14 cellular contexts compared by ENCODE assay signal in genomic region chr11:120925944-120926343, GRCh38.
DNase-seq lines count a peak whose midpoint lies in the region; ATAC-seq and TF ChIP-seq lines count a peak whose summit lies in the region.
"Had no signal": no experiment of that assay in that cellular context is flagged by ENCODE, and none has a peak within 500 bp of the region (broad histone marks: within the 10 kb centered on the region; RNA-seq: fewer than 3 reads in every experiment).

No MANE protein-coding gene starts in this region.

- ATAC-seq in GM18858 (IDR thresholded peaks at IDR 0.05; ENCODE audit: unreplicated experiment) (peak; percentile 98), GM21447 (IDR thresholded peaks at IDR 0.05; ENCODE audit: unreplicated experiment) (peak; percentile 99), HG03060 (IDR thresholded peaks at IDR 0.05; ENCODE audit: low read depth, unreplicated experiment) (peak; percentile 94), heart right ventricle (no peak)
- ATAC-seq: psoas muscle had no signal

- H3K36me3 Mint-ChIP-seq in type B pancreatic cell, result no peaks in the 10 kb centered on the region

- H3K4me1 Mint-ChIP-seq in type B pancreatic cell (ENCODE audit: unreplicated experiment), result peaks cover 7% of the 10 kb centered on the region

- no peak for TF ChIP-seq CTCF in type B pancreatic cell (conservative IDR thresholded peaks at IDR 0.05)
- TF ChIP-seq CTCF in heart right ventricle (IDR thresholded peaks at IDR 0.05), result no peak

- WGBS in heart right ventricle, 2 donors, result 96% methylated on average over 2 of the region's 2 CpGs

- H3K27ac Mint-ChIP-seq in type B pancreatic cell, result no peak overlapping the region
- H3K27ac Mint-ChIP-seq: CD4-positive, alpha-beta T cell had no signal

- intact Hi-C loops in heart right ventricle (cut with DNase I), result loop anchor here in 2 of 10 donors (5.0 to 10.0 kb wide), 2 partner anchors 259 to 266 kb away; no protein-coding TSS in a partner anchor

- H3K27ac ChIP-seq in heart right ventricle, result no peak overlapping the region
- H3K27ac ChIP-seq: psoas muscle, SJSA1, transverse colon had no signal

- H3K4me3 Mint-ChIP-seq in type B pancreatic cell, result no peak overlapping the region
- H3K4me3 Mint-ChIP-seq: CD4-positive, alpha-beta T cell had no signal

- DNase-seq in NOMO-1 treated with DMSO at 0.1 percent for 48 hours (lab: John Stamatoyannopoulos, UW; ENCODE audit: unreplicated experiment) (peak; percentile 62), type B pancreatic cell (ENCODE audit: extremely low spot score, unreplicated experiment) (no peak), 8988T (no peak), heart right ventricle (no peak)
- no peak for DNase-seq in activated effector memory CD4-positive, alpha-beta T cell treated with anti-CD3 and anti-CD28 coated beads, Interleukin-2, amount 50 U/mL, for 16 hours
- DNase-seq: activated naive CD4-positive, alpha-beta T cell treated with Interleukin-2 at 50 U/mL for 16 hours; CD4-positive, alpha-beta T cell; NCI-H2107; psoas muscle; transverse colon had no signal

- H3K4me1 ChIP-seq in heart right ventricle, result no peaks in the 10 kb centered on the region
- H3K4me1 ChIP-seq: psoas muscle, SJSA1, transverse colon had no signal

- no peak overlapping the region for H3K4me3 ChIP-seq in heart right ventricle
- H3K4me3 ChIP-seq: psoas muscle, SJSA1, transverse colon had no signal

- H3K27me3 Mint-ChIP-seq in type B pancreatic cell, result peaks cover 2% of the 10 kb centered on the region

- peaks cover 0 to under 1% (median 0%) of the 10 kb centered on the region in 7 donors for H3K27me3 ChIP-seq in heart right ventricle
- H3K27me3 ChIP-seq: SJSA1, transverse colon had no signal

- no peaks in the 10 kb centered on the region for H3K9me3 ChIP-seq in heart right ventricle
- H3K9me3 ChIP-seq: psoas muscle, SJSA1, transverse colon had no signal

- peaks cover 4% of the 10 kb centered on the region for H3K9me3 Mint-ChIP-seq in type B pancreatic cell
- H3K9me3 Mint-ChIP-seq: CD4-positive, alpha-beta T cell had no signal

- no peaks in the 10 kb centered on the region for H3K36me3 ChIP-seq in heart right ventricle
- H3K36me3 ChIP-seq: SJSA1, transverse colon had no signal

Comparison
In these comparisons a context has a peak if more than half of its experiments do, and no peak if none do; other contexts are left out.
1. ATAC-seq: peak in GM18858 (single experiment), GM21447 (single experiment) and HG03060 (single experiment); none in heart right ventricle (0 of 8).